1 cellular context compared by ENCODE assay signal in genomic region chr2:160906878-160907277, GRCh38.
TF ChIP-seq lines count a peak whose summit lies in the region.

No MANE protein-coding gene starts in this region.

TF ChIP-seq in GM23338, 12 proteins besides CTCF, POLR2A, EP300 and RAD21 (continued from another document):
- TF ChIP-seq, protein P1, sequence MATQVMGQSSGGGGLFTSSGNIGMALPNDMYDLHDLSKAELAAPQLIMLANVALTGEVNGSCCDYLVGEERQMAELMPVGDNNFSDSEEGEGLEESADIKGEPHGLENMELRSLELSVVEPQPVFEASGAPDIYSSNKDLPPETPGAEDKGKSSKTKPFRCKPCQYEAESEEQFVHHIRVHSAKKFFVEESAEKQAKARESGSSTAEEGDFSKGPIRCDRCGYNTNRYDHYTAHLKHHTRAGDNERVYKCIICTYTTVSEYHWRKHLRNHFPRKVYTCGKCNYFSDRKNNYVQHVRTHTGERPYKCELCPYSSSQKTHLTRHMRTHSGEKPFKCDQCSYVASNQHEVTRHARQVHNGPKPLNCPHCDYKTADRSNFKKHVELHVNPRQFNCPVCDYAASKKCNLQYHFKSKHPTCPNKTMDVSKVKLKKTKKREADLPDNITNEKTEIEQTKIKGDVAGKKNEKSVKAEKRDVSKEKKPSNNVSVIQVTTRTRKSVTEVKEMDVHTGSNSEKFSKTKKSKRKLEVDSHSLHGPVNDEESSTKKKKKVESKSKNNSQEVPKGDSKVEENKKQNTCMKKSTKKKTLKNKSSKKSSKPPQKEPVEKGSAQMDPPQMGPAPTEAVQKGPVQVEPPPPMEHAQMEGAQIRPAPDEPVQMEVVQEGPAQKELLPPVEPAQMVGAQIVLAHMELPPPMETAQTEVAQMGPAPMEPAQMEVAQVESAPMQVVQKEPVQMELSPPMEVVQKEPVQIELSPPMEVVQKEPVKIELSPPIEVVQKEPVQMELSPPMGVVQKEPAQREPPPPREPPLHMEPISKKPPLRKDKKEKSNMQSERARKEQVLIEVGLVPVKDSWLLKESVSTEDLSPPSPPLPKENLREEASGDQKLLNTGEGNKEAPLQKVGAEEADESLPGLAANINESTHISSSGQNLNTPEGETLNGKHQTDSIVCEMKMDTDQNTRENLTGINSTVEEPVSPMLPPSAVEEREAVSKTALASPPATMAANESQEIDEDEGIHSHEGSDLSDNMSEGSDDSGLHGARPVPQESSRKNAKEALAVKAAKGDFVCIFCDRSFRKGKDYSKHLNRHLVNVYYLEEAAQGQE (IDR thresholded peaks at IDR 0.05; ENCODE audit: unreplicated experiment) = no peak
- TF ChIP-seq ZNF114 (CRISPR knock-in tag; IDR thresholded peaks at IDR 0.05) = no peak
- peak; percentile 28; the same call in 1 of the 2 replicates for TF ChIP-seq ZNF462 (CRISPR knock-in tag; IDR thresholded peaks at IDR 0.05)
- no peak for TF ChIP-seq ZNF331 (CRISPR knock-in tag; IDR thresholded peaks at IDR 0.05; ENCODE audit: low read depth)
- TF ChIP-seq NANOG (IDR thresholded peaks at IDR 0.05; ENCODE audit: borderline replicate concordance) = peak; percentile 20; the same call in 1 of the 2 replicates
- no peak for TF ChIP-seq EZH2phosphoT487 (IDR thresholded peaks at IDR 0.05; ENCODE audit: unreplicated experiment)
- no peak for TF ChIP-seq JUNB (IDR thresholded peaks at IDR 0.05; ENCODE audit: unreplicated experiment)
- no peak for TF ChIP-seq CREB1 (CRISPR knock-in tag; IDR thresholded peaks at IDR 0.05; ENCODE audit: low read depth)
- TF ChIP-seq ETS1 (IDR thresholded peaks at IDR 0.05) = no peak
